ENCODE assay signal across 21 cellular contexts in genomic region chr3:5220193-5220592, GRCh38. TPM values are rescaled to one million over a fixed set of nuclear protein-coding genes. Genes with fewer than 3 reads are reported as not detected.
DNase-seq lines count a peak whose midpoint lies in the region; ATAC-seq and TF ChIP-seq lines count a peak whose summit lies in the region.
"Had no signal": no experiment of that assay in that cellular context is flagged by ENCODE, and none has a peak within 500 bp of the region (broad histone marks: within the 10 kb centered on the region; RNA-seq: fewer than 3 reads in every experiment).

No MANE protein-coding gene starts in this region.

- DNase-seq in left ventricle myocardium superior (no peak), Right ventricle myocardium inferior (ENCODE audit: missing footprints) (no peak), T-helper 17 cell (no peak), ovary (no peak), NCI-H446 treated with DMSO at 0.1 percent for 48 hours (lab: John Stamatoyannopoulos, UW) (no peak)
- DNase-seq: activated CD4-positive, CD25-positive, alpha-beta regulatory T cell; activated CD8-positive, alpha-beta memory T cell treated with anti-CD3 and anti-CD28 coated beads, Interleukin-2, amount 10 ng/mL, durations not matched to agents 7 days and 5 days; body of pancreas; colonic mucosa; COR-L47; Karpas-422; NCI-H1092; NCI-H526; right cardiac atrium; trophoblast cell had no signal

- no peak for TF ChIP-seq POLR2A in ovary (IDR thresholded peaks at IDR 0.05)

- peaks cover 6% of the 10 kb centered on the region for H3K4me1 Mint-ChIP-seq in T-helper 17 cell
- H3K4me1 Mint-ChIP-seq: activated CD8-positive, alpha-beta memory T cell treated with anti-CD3 and anti-CD28 coated beads, Interleukin-2, amount 10 ng/mL, durations not matched to agents 7 days and 5 days had no signal

- no peaks in the 10 kb centered on the region for H3K36me3 Mint-ChIP-seq in T-helper 17 cell (ENCODE audit: low read depth)

- H3K27ac Mint-ChIP-seq in T-helper 17 cell = peak overlapping the region; percentile 21
- H3K27ac Mint-ChIP-seq: activated CD8-positive, alpha-beta memory T cell treated with anti-CD3 and anti-CD28 coated beads, Interleukin-2, amount 10 ng/mL, durations not matched to agents 7 days and 5 days; T-helper 2 cell treated with Interferon-gamma antibody and Interleukin-4, amounts not matched to agents 5 μg/mL and 100 μg/mL, for 36 hours had no signal

- intact Hi-C loops in left ventricle myocardium superior (cut with micrococcal nuclease) = no loop called here
- intact Hi-C loops in Right ventricle myocardium inferior (cut with DNase I) = no loop called here
- intact Hi-C loops in ovary (cut with DNase I) = no loop called here

- no peak for TF ChIP-seq EP300 in ovary (IDR thresholded peaks at IDR 0.05)

- H3K36me3 ChIP-seq in iPS-20b (ENCODE audit: insufficient read depth, low read depth, low read length) (peaks cover 22% of the 10 kb centered on the region), ovary (no peaks in the 10 kb centered on the region)
- H3K36me3 ChIP-seq: colonic mucosa had no signal

- TF ChIP-seq CTCF in ovary (IDR thresholded peaks at IDR 0.05) = no peak

- ATAC-seq in left ventricle myocardium superior (peak; percentile 23), Right ventricle myocardium inferior (no peak), T-helper 17 cell (peak; percentile 33), HG02852 (IDR thresholded peaks at IDR 0.05; ENCODE audit: unreplicated experiment) (no peak), HG03439 (IDR thresholded peaks at IDR 0.05; ENCODE audit: unreplicated experiment) (no peak)
- ATAC-seq: activated CD8-positive, alpha-beta memory T cell treated with anti-CD3 and anti-CD28 coated beads, Interleukin-2, amount 10 ng/mL, durations not matched to agents 7 days and 5 days; body of pancreas had no signal

- H3K27ac ChIP-seq in iPS-20b (ENCODE audit: low read length) = peak overlapping the region; percentile 71
- H3K27ac ChIP-seq in ovary = no peak overlapping the region
- H3K27ac ChIP-seq: body of pancreas, colonic mucosa, hepatocyte had no signal

- H3K4me3 ChIP-seq in iPS-20b (ENCODE audit: low read length) = no peak overlapping the region
- H3K4me3 ChIP-seq in ovary = no peak overlapping the region
- H3K4me3 ChIP-seq: body of pancreas, colonic mucosa, hepatocyte had no signal

- H3K4me1 ChIP-seq in iPS-20b (ENCODE audit: insufficient read depth, low read length) = peaks cover 29% of the 10 kb centered on the region; the same call in 1 of the 2 replicates
- peaks cover 2% of the 10 kb centered on the region for H3K4me1 ChIP-seq in ovary (ENCODE audit: insufficient read depth)
- H3K4me1 ChIP-seq: body of pancreas, colonic mucosa had no signal

- H3K27me3 ChIP-seq in iPS-20b (ENCODE audit: insufficient read depth, low read length) (no peaks in the 10 kb centered on the region), ovary (no peaks in the 10 kb centered on the region)
- H3K27me3 ChIP-seq: body of pancreas, colonic mucosa, hepatocyte had no signal

- 0 out of 2 replicates have a peak overlapping the region, but pooled peaks have one; percentile 45 for H3K9ac ChIP-seq in iPS-20b (ENCODE audit: low read depth, low read length)

- H3K9me3 ChIP-seq in T-helper 17 cell (ENCODE audit: control insufficient read depth, low read length, poor library complexity, severe bottlenecking) (no peaks in the 10 kb centered on the region), iPS-20b (ENCODE audit: insufficient read depth, low read depth, low read length) (no peaks in the 10 kb centered on the region), ovary (no peaks in the 10 kb centered on the region)
- H3K9me3 ChIP-seq: body of pancreas, colonic mucosa had no signal

- no peak overlapping the region for H3K4me3 Mint-ChIP-seq in T-helper 17 cell
- H3K4me3 Mint-ChIP-seq: activated CD8-positive, alpha-beta memory T cell treated with anti-CD3 and anti-CD28 coated beads, Interleukin-2, amount 10 ng/mL, durations not matched to agents 7 days and 5 days; stimulated activated naive CD8-positive, alpha-beta T cell treated with anti-CD3 and anti-CD28 coated beads, Interleukin-15, Interleukin-2, amounts not matched to agents 100 ng/mL and 50 ng/mL, for 24 hours; T-helper 2 cell treated with Interferon-gamma antibody and Interleukin-4, amounts not matched to agents 5 μg/mL and 100 μg/mL, for 36 hours had no signal

- WGBS in ovary, 3 donors = 67 to 81% (median 73%) methylated on average over 5 of the region's 5 CpGs

- H3K27me3 Mint-ChIP-seq in T-helper 17 cell = no peaks in the 10 kb centered on the region
- H3K27me3 Mint-ChIP-seq: activated CD8-positive, alpha-beta memory T cell treated with anti-CD3 and anti-CD28 coated beads, Interleukin-2, amount 10 ng/mL, durations not matched to agents 7 days and 5 days; stimulated activated naive CD8-positive, alpha-beta T cell treated with anti-CD3 and anti-CD28 coated beads, Interleukin-15, Interleukin-2, amounts not matched to agents 100 ng/mL and 50 ng/mL, for 24 hours had no signal

RNA-seq across cellular contexts. Expression of gene EDEM1, which starts 32.7 kb away (rescaled TPM):
- total RNA-seq in left ventricle myocardium superior (6.1 TPM), Right ventricle myocardium inferior (6.3 TPM), T-helper 17 cell (100 to 1,000 TPM; 109 to 111 TPM), ovary (10 to 100 TPM; 19.5 to 43.4 (median 31.5) TPM)
- 10 to 100 TPM; 11.5 to 14.3 TPM for polyA plus RNA-seq in ovary

Comparison
In these comparisons a context has a peak if more than half of its experiments do, and no peak if none do; other contexts are left out.
1. ATAC-seq: peak in left ventricle myocardium superior (single experiment) and T-helper 17 cell (single experiment); none in Right ventricle myocardium inferior (single experiment), HG02852 (single experiment) and HG03439 (single experiment).